ENCODE assay signal across 10 cellular contexts in genomic region chr11:67033661-67034166, GRCh38. TPM values are rescaled to one million over a fixed set of nuclear protein-coding genes. Genes with fewer than 3 reads are reported as not detected.
A peak's percentile ranks its signal among the peaks of the same experiment; 100 is the strongest.
DNase-seq lines count a peak whose midpoint lies in the region; ATAC-seq and TF ChIP-seq lines count a peak whose summit lies in the region.
"Had no signal": no experiment of that assay in that cellular context is flagged by ENCODE, and none has a peak within 500 bp of the region (broad histone marks: within the 10 kb centered on the region; RNA-seq: fewer than 3 reads in every experiment).

No MANE protein-coding gene starts in this region.

- H2BK120ac ChIP-seq in trophoblast cell (ENCODE audit: insufficient read depth, low read length, poor library complexity): no peak overlapping the region

- no peak overlapping the region for H2BK5ac ChIP-seq in trophoblast cell (ENCODE audit: low read depth, low read length, poor library complexity)

- peak overlapping the region; percentile 20 for H3K14ac ChIP-seq in trophoblast cell (ENCODE audit: low read length)

- ATAC-seq in GM18873 (IDR thresholded peaks at IDR 0.05; ENCODE audit: low FRiP score, unreplicated experiment): no peak
- no peak for ATAC-seq in GM21529 (IDR thresholded peaks at IDR 0.05; ENCODE audit: unreplicated experiment)
- no peak for ATAC-seq in HG02623 (IDR thresholded peaks at IDR 0.05; ENCODE audit: unreplicated experiment)

- H2AFZ ChIP-seq in OCI-LY3 (ENCODE audit: low read depth, low read length) (no peak overlapping the region), trophoblast cell (ENCODE audit: insufficient read depth, low read length, poor library complexity) (no peak overlapping the region)

- H3K79me1 ChIP-seq in trophoblast cell (ENCODE audit: low read length): peaks cover 10% of the 10 kb centered on the region

- H3K27ac ChIP-seq in OCI-LY3 (ENCODE audit: low read length): no peak overlapping the region
- H3K27ac ChIP-seq in dorsolateral prefrontal cortex: peak overlapping the region in 50 of 59 donors; percentile 7 to 87 (median 66)
- H3K27ac ChIP-seq in trophoblast cell (ENCODE audit: low read depth, low read length): no peak overlapping the region

- H3K79me2 ChIP-seq in OCI-LY3 (ENCODE audit: low read length) (no peaks in the 10 kb centered on the region), trophoblast cell (ENCODE audit: control insufficient read depth, insufficient read depth, low read length, poor library complexity) (no peaks in the 10 kb centered on the region)

- H4K91ac ChIP-seq in trophoblast cell (ENCODE audit: low read depth, low read length): peak overlapping the region; percentile 10

- H3K4me3 ChIP-seq in OCI-LY3 (ENCODE audit: low read length) (peak overlapping the region; percentile 46), dorsolateral prefrontal cortex (no peak overlapping the region), trophoblast cell (ENCODE audit: low read depth, low read length) (no peak overlapping the region)
- H3K4me3 ChIP-seq: mucosa of descending colon had no signal

- DNase-seq in ELR (ENCODE audit: low read depth): peak; percentile 89
- DNase-seq in dorsolateral prefrontal cortex: peak in 8 of 10 donors; percentile 52 to 83 (median 59)
- peak in 1 of 2 donors; percentile 31 for DNase-seq in trophoblast cell
- no peak for DNase-seq in stimulated activated CD8-positive, alpha-beta memory T cell treated with anti-CD3 and anti-CD28 coated beads, Interleukin-4, amount 100 ng/mL, for 48 hours
- DNase-seq: mucosa of descending colon, NCI-H2029 had no signal

- H3K9me3 ChIP-seq in OCI-LY3 (ENCODE audit: insufficient read depth, low read length) (no peaks in the 10 kb centered on the region), trophoblast cell (ENCODE audit: insufficient read depth, low read depth, low read length) (no peaks in the 10 kb centered on the region)
- H3K9me3 ChIP-seq: mucosa of descending colon had no signal

- H3K4me2 ChIP-seq in OCI-LY3 (ENCODE audit: low read length) (peak overlapping the region; percentile 76), trophoblast cell (ENCODE audit: low read length) (no peak overlapping the region)

- H3K23ac ChIP-seq in trophoblast cell (ENCODE audit: low read length): no peak overlapping the region

- H4K12ac ChIP-seq in trophoblast cell (ENCODE audit: low read depth, low read length): no peak overlapping the region

- H3K4me1 ChIP-seq in OCI-LY3 (ENCODE audit: low read length) (peaks cover 57% of the 10 kb centered on the region), trophoblast cell (ENCODE audit: control insufficient read depth in 1 of 2, insufficient read depth in 2 of 2, low read length in 2 of 2) (peaks cover 31 to 34% of the 10 kb centered on the region in 2 experiments)

- no CpG with 5 or more reads among the region's 8 CpGs for WGBS in trophoblast cell (ENCODE audit: extremely low coverage, insufficient coverage, insufficient read length)

- H3K18ac ChIP-seq in trophoblast cell (ENCODE audit: low read length): no peak overlapping the region

- H3K9ac ChIP-seq in OCI-LY3 (ENCODE audit: low read length): no peak overlapping the region; the same call in 1 of the 2 replicates
- H3K9ac ChIP-seq in trophoblast cell (ENCODE audit: low read length): no peak overlapping the region

- H3K4ac ChIP-seq in trophoblast cell (ENCODE audit: low read depth, low read length): no peak overlapping the region

- peaks cover 42% of the 10 kb centered on the region for H3K27me3 ChIP-seq in OCI-LY3 (ENCODE audit: low read depth, low read length)
- H3K27me3 ChIP-seq in dorsolateral prefrontal cortex: no peaks in the 10 kb centered on the region
- no peaks in the 10 kb centered on the region for H3K27me3 ChIP-seq in trophoblast cell (ENCODE audit: insufficient read depth, low read length)

- no peak overlapping the region for H2AK5ac ChIP-seq in trophoblast cell (ENCODE audit: low read length)

- intact Hi-C loops in dorsolateral prefrontal cortex (cut with DNase I): no loop called here

- peak overlapping the region; percentile 4 for H2BK12ac ChIP-seq in trophoblast cell (ENCODE audit: low read length)

- H3K36me3 ChIP-seq in OCI-LY3 (replicated peaks; ENCODE audit: low read depth, low read length): no peaks in the 10 kb centered on the region
- H3K36me3 ChIP-seq in trophoblast cell (ENCODE audit: control insufficient read depth in 1 of 2, insufficient read depth in 2 of 2, low read length in 2 of 2): no peaks in the 10 kb centered on the region

- H4K8ac ChIP-seq in trophoblast cell (ENCODE audit: low read depth, low read length): no peak overlapping the region

- TF ChIP-seq CTCF in OCI-LY3 (IDR thresholded peaks at IDR 0.05; ENCODE audit: low read depth, low read length) (no peak), dorsolateral prefrontal cortex (IDR thresholded peaks at IDR 0.05 in 54 of 56, conservative IDR thresholded peaks at IDR 0.05 in 2 of 56; ENCODE audit: low read depth in 1 of 56, partially characterized antibody in 56 of 56) (no peak)

- H4K20me1 ChIP-seq in OCI-LY3 (ENCODE audit: insufficient read depth, low read length): no peaks in the 10 kb centered on the region

RNA-seq across cellular contexts. Expression of gene SYT12, which starts 10.8 kb away (rescaled TPM):
- total RNA-seq in dorsolateral prefrontal cortex: 10 to 100 TPM in 119 of 120 experiments, 1 to 10 TPM in 1; 9.8 to 66.2 (median 35.2) TPM
- 0.03 and 0.10 TPM in 2 replicates for polyA plus RNA-seq in trophoblast cell (2013)

RNA-seq across cellular contexts. Expression of gene RHOD, which starts 22.9 kb away (rescaled TPM):
- 1 to 10 TPM in 65 of 120 experiments, under 1 TPM in 38, not detected in 17; 0.31 to 5.2 (median 1.2) TPM for total RNA-seq in dorsolateral prefrontal cortex
- polyA plus RNA-seq in trophoblast cell (2013): 18.3 and 19.6 TPM in 2 replicates

RNA-seq across cellular contexts. Expression of gene C11orf86, which starts 58.6 kb away (rescaled TPM):
- total RNA-seq in dorsolateral prefrontal cortex: not detected
- polyA plus RNA-seq in trophoblast cell (2013): not detected in 2 replicates

Comparison
In these comparisons a context has a peak if more than half of its experiments do, and no peak if none do; other contexts are left out.
1. H3K27ac ChIP-seq: peak in dorsolateral prefrontal cortex (50 of 59); none in OCI-LY3 (single experiment) and trophoblast cell (single experiment).